In genomic region chr11:64268687-64269379, GRCh38 we compare ENCODE assay signal across 8 cellular contexts. TPM values are rescaled to one million over a fixed set of nuclear protein-coding genes. Genes with fewer than 3 reads are reported as not detected.
DNase-seq lines count a peak whose midpoint lies in the region; ATAC-seq lines count a peak whose summit lies in the region.

No MANE protein-coding gene starts in this region.

- peak overlapping the region; percentile 96 for H3K27ac ChIP-seq in rectal smooth muscle tissue (ENCODE audit: low read depth, low read length)

- peak overlapping the region; percentile 91 for H3K27ac Mint-ChIP-seq in activated naive CD8-positive, alpha-beta T cell treated with anti-CD3 and anti-CD28 coated beads for 36 hours

- H3K9me3 Mint-ChIP-seq in activated naive CD8-positive, alpha-beta T cell treated with anti-CD3 and anti-CD28 coated beads for 36 hours, result no peaks in the 10 kb centered on the region

- H3K4me3 ChIP-seq in rectal smooth muscle tissue (ENCODE audit: low read length), result peak overlapping the region; percentile 83

- H3K36me3 ChIP-seq in rectal smooth muscle tissue (ENCODE audit: control insufficient read depth, insufficient read depth, low read length), result peaks cover 15% of the 10 kb centered on the region

- H3K9ac ChIP-seq in rectal smooth muscle tissue (ENCODE audit: low read length), result peak overlapping the region; percentile 16

- H3K4me1 Mint-ChIP-seq in activated naive CD8-positive, alpha-beta T cell treated with anti-CD3 and anti-CD28 coated beads for 36 hours, result peaks cover 15% of the 10 kb centered on the region

- H3K27me3 Mint-ChIP-seq in activated naive CD8-positive, alpha-beta T cell treated with anti-CD3 and anti-CD28 coated beads for 36 hours, result no peaks in the 10 kb centered on the region

- peaks cover 13% of the 10 kb centered on the region for H3K4me1 ChIP-seq in rectal smooth muscle tissue (ENCODE audit: control insufficient read depth, insufficient read depth, low read length)

- intact Hi-C loops in left ventricle myocardium superior (cut with micrococcal nuclease), result no loop called here

- peak overlapping the region; percentile 95 for H3K4me3 Mint-ChIP-seq in activated naive CD8-positive, alpha-beta T cell treated with anti-CD3 and anti-CD28 coated beads for 36 hours

- ATAC-seq in HG02678 (IDR thresholded peaks at IDR 0.05; ENCODE audit: unreplicated experiment) (peak; percentile 2), left ventricle myocardium superior (peak; percentile 22), HG03039 (IDR thresholded peaks at IDR 0.05; ENCODE audit: unreplicated experiment) (no peak)

- H3K27me3 ChIP-seq in rectal smooth muscle tissue (ENCODE audit: control insufficient read depth, insufficient read depth, low read length), result peaks cover 2% of the 10 kb centered on the region

- H3K36me3 Mint-ChIP-seq in activated naive CD8-positive, alpha-beta T cell treated with anti-CD3 and anti-CD28 coated beads for 36 hours, result peaks cover 14% of the 10 kb centered on the region

- DNase-seq in SKM-1 treated with dmso at 0.1 percent for 144 hours (lab: John Stamatoyannopoulos, UW; ENCODE audit: unreplicated experiment), result peak; percentile 72
- DNase-seq in SKM-1 (lab: John Stamatoyannopoulos, UW; ENCODE audit: unreplicated experiment), result no peak
- peak; percentile 25 for DNase-seq in NCI-H446 treated with DMSO at 0.1 percent for 48 hours (lab: John Stamatoyannopoulos, UW)
- peak; percentile 73 for DNase-seq in activated naive CD8-positive, alpha-beta T cell treated with anti-CD3 and anti-CD28 coated beads for 36 hours
- DNase-seq in left ventricle myocardium superior, result peak; percentile 81

RNA-seq across cellular contexts. Expression of gene BAD, which starts 15.6 kb away (rescaled TPM):
- 10 to 100 TPM; 23.5 to 24.2 TPM for total RNA-seq in activated naive CD8-positive, alpha-beta T cell treated with anti-CD3 and anti-CD28 coated beads for 36 hours
- total RNA-seq in left ventricle myocardium superior, result 98.7 TPM

RNA-seq across cellular contexts. Expression of gene GPR137, which starts 16.8 kb away (rescaled TPM):
- total RNA-seq in activated naive CD8-positive, alpha-beta T cell treated with anti-CD3 and anti-CD28 coated beads for 36 hours, result 10 to 100 TPM; 32.5 to 35.7 TPM
- total RNA-seq in left ventricle myocardium superior, result 33.6 TPM

RNA-seq across cellular contexts. Expression of gene PLCB3, which starts 17.5 kb away (rescaled TPM):
- 1 to 10 TPM; 7.3 to 7.4 TPM for total RNA-seq in activated naive CD8-positive, alpha-beta T cell treated with anti-CD3 and anti-CD28 coated beads for 36 hours
- 12.0 TPM for total RNA-seq in left ventricle myocardium superior

RNA-seq across cellular contexts. Expression of gene PPP1R14B, which starts 22.1 kb away (rescaled TPM):
- total RNA-seq in activated naive CD8-positive, alpha-beta T cell treated with anti-CD3 and anti-CD28 coated beads for 36 hours, result 100 to 1,000 TPM; 332 to 336 TPM
- total RNA-seq in left ventricle myocardium superior, result 132 TPM

RNA-seq across cellular contexts. Expression of gene KCNK4, which starts 22.3 kb away (rescaled TPM):
- total RNA-seq in activated naive CD8-positive, alpha-beta T cell treated with anti-CD3 and anti-CD28 coated beads for 36 hours, result not detected
- not detected for total RNA-seq in left ventricle myocardium superior
